Comparison of ENCODE assay signal across 1 cellular context in the genomic region with DNA sequence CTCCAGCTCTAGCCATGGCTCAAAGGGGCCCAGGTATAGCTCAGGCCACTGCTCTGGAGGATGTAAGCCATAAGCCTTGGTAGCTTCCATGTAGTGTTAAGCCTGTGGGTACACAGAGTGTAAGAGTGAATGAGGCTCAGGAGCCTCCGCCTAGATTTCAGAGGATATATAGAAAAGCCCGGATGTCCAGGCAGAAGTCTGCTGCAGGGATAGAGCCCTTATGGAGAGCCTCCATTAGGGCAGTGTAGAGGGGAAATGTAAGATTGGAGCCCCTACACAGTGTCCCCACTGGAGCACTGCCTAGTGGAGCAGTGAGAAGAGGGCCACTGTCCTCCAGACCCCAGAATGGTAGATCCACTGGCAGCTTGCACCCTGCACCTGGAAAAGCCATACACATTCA.
A peak's percentile ranks its signal among the peaks of the same experiment; 100 is the strongest.
TF ChIP-seq lines count a peak whose summit lies in the region.

No MANE protein-coding gene starts in this region.

TF ChIP-seq in GM12878, 131 proteins besides CTCF, POLR2A, EP300 and RAD21:
- 0 out of 2 replicates have a peak, but pooled peaks have one; percentile 23 for TF ChIP-seq YY1 (IDR thresholded peaks at IDR 0.05; ENCODE audit: low read depth, low read length)
- no peak for TF ChIP-seq ZNF24 (IDR thresholded peaks at IDR 0.05)
- 0 out of 2 replicates have a peak, but pooled peaks have one; percentile 46 for TF ChIP-seq CBX5 (IDR thresholded peaks at IDR 0.05; ENCODE audit: low read depth)
TF ChIP-seq in GM12878: peak in this region for 2.
